ENCODE assay signal across 21 cellular contexts in the genomic region with DNA sequence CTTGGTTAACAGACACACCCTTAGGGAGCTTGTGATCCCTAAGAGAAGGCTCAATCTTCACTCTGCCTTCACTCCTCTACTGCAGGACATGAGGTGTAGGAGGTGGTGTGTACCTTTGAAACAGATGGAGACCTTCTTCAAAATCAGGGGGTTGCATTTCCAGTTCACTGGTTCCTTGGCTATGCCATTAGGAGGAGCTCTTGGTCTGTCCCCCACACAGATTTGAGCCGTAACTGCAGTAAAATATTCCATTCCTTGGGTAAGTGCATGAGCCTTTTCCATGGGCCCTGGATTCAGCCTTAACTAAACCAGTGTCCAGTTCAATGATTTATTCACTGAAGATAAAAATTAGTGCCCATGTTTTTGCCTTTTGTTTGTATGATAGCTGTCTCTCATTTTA.
A peak's percentile ranks its signal among the peaks of the same experiment; 100 is the strongest.
DNase-seq lines count a peak whose midpoint lies in the region; ATAC-seq and TF ChIP-seq lines count a peak whose summit lies in the region.
"Had no signal": no experiment of that assay in that cellular context is flagged by ENCODE, and none has a peak within 500 bp of the region (broad histone marks: within the 10 kb centered on the region; RNA-seq: fewer than 3 reads in every experiment).

No MANE protein-coding gene starts in this region.

- no peaks in the 10 kb centered on the region for H3K27me3 Mint-ChIP-seq in WTC11 (ENCODE audit: low read depth)
- H3K27me3 Mint-ChIP-seq in activated CD4-positive, alpha-beta memory T cell treated with anti-CD3 and anti-CD28 coated beads for 36 hours = no peaks in the 10 kb centered on the region
- H3K27me3 Mint-ChIP-seq: CD4-positive, alpha-beta T cell; effector memory CD8-positive, alpha-beta T cell; natural killer cell treated with Interleukin-12 subunit alpha and Interleukin-12 subunit beta and Interleukin-15 and Interleukin-18, amount 100 ng/mL, for 72 hours had no signal

- H3K9ac ChIP-seq in HCT116 (ENCODE audit: low read length) = no peak overlapping the region

- no peaks in the 10 kb centered on the region; the same call in 1 of the 2 replicates for H4K20me1 ChIP-seq in HCT116 (ENCODE audit: insufficient read depth)

- no peak for ATAC-seq in HCT116
- peak; percentile 88 for ATAC-seq in WTC11
- ATAC-seq in lower lobe of right lung = no peak
- ATAC-seq in GM18909 (IDR thresholded peaks at IDR 0.05; ENCODE audit: poor library complexity, unreplicated experiment) = no peak
- ATAC-seq: effector memory CD8-positive, alpha-beta T cell; left colon; natural killer cell treated with Interleukin-12 subunit alpha and Interleukin-12 subunit beta and Interleukin-15 and Interleukin-18, amount 100 ng/mL, for 72 hours had no signal

- POLR2A ChIA-PET in HCT116 (lab: Charles Lee) (no interaction called here), WTC11 (lab: Charles Lee) (no interaction called here)
- POLR2A ChIA-PET in activated CD4-positive, alpha-beta memory T cell treated with anti-CD3 and anti-CD28 coated beads for 36 hours (lab: Charles Lee) = interaction anchor here (0.6 kb wide), 1 partner anchor 12 kb away, joined by 3 read pairs; no protein-coding TSS in a partner anchor

- H3K4me3 Mint-ChIP-seq in WTC11 = no peak overlapping the region
- H3K4me3 Mint-ChIP-seq in activated CD4-positive, alpha-beta memory T cell treated with anti-CD3 and anti-CD28 coated beads for 36 hours = no peak overlapping the region
- H3K4me3 Mint-ChIP-seq: CD4-positive, alpha-beta T cell; effector memory CD8-positive, alpha-beta T cell; natural killer cell treated with Interleukin-12 subunit alpha and Interleukin-12 subunit beta and Interleukin-15 and Interleukin-18, amount 100 ng/mL, for 72 hours had no signal

- no peak for TF ChIP-seq POLR2A in HCT116 (IDR thresholded peaks at IDR 0.05; ENCODE audit: borderline replicate concordance, extremely low read depth, insufficient read depth, insufficient read length)

- no peaks in the 10 kb centered on the region for H3K9me3 ChIP-seq in HCT116 (ENCODE audit: control insufficient read depth in 1 of 2, insufficient read depth in 1 of 2, low read depth in 1 of 2, low read length in 2 of 2)
- H3K9me3 ChIP-seq in lower lobe of right lung = no peaks in the 10 kb centered on the region
- H3K9me3 ChIP-seq: esophagus squamous epithelium had no signal

- peak; percentile 4; the same call in 1 of the 2 replicates for TF ChIP-seq RAD21 in HCT116 (IDR thresholded peaks at IDR 0.05; ENCODE audit: low read depth)

- H3K4me3 ChIP-seq in AG09309 (ENCODE audit: control insufficient read depth, low read depth, low read length) (no peak overlapping the region), HCT116 (replicated peaks in 1 of 2; ENCODE audit: low read depth in 1 of 2, low read length in 2 of 2) (no peak overlapping the region), lower lobe of right lung (no peak overlapping the region)
- H3K4me3 ChIP-seq: esophagus squamous epithelium, SK-N-MC had no signal

- H3K36me3 ChIP-seq in HCT116 (ENCODE audit: control insufficient read depth in 1 of 2, insufficient read depth in 2 of 2, low read length in 2 of 2) (no peaks in the 10 kb centered on the region), lower lobe of right lung (peaks cover 13% of the 10 kb centered on the region)
- H3K36me3 ChIP-seq: WERI-Rb-1 had no signal

- peak; percentile 3 for TF ChIP-seq CTCF in AG09309 (IDR thresholded peaks at IDR 0.05; ENCODE audit: control insufficient read depth, insufficient read depth, low read depth, low read length, missing control alignments)
- no peak for TF ChIP-seq CTCF in HCT116 (IDR thresholded peaks at IDR 0.05 in 2 of 3, conservative IDR thresholded peaks at IDR 0.05 in 1 of 3; ENCODE audit: borderline replicate concordance in 1 of 3, insufficient read depth in 1 of 3, low read depth in 2 of 3, low read length in 2 of 3)
- no peak for TF ChIP-seq CTCF in WTC11 (IDR thresholded peaks at IDR 0.05)
- peak; percentile 43 for TF ChIP-seq CTCF in lower lobe of right lung (IDR thresholded peaks at IDR 0.05)

- CTCF ChIA-PET in HCT116 (lab: Charles Lee) (no interaction called here), WTC11 (lab: Charles Lee) (interaction anchor here (0.9 to 1.2 kb wide), 3 partner anchors 22 to 296 kb away, joined by 3 to 5 read pairs (median 3); no protein-coding TSS in a partner anchor)
- CTCF ChIA-PET in activated CD4-positive, alpha-beta memory T cell treated with anti-CD3 and anti-CD28 coated beads for 36 hours (lab: Charles Lee) = no interaction called here

- RAD21 ChIA-PET in HCT116 (lab: Charles Lee; ENCODE audit: low non-redundant PET in 1 of 2, low total read pairs in 2 of 2, uncharacterized antibody in 2 of 2, unreplicated experiment in 2 of 2) = no interaction called here

- intact Hi-C loops in HCT116 (cut with micrococcal nuclease) = no loop called here
- intact Hi-C loops in lower lobe of right lung (cut with DNase I) = no loop called here
- intact Hi-C loops in activated CD4-positive, alpha-beta memory T cell treated with anti-CD3 and anti-CD28 coated beads for 36 hours (cut with micrococcal nuclease) = no loop called here

- no peaks in the 10 kb centered on the region for H3K9me3 Mint-ChIP-seq in WTC11
- no peaks in the 10 kb centered on the region for H3K9me3 Mint-ChIP-seq in activated CD4-positive, alpha-beta memory T cell treated with anti-CD3 and anti-CD28 coated beads for 36 hours
- H3K9me3 Mint-ChIP-seq: CD4-positive, alpha-beta T cell; effector memory CD8-positive, alpha-beta T cell; natural killer cell treated with Interleukin-12 subunit alpha and Interleukin-12 subunit beta and Interleukin-15 and Interleukin-18, amount 100 ng/mL, for 72 hours had no signal

- H3K36me3 Mint-ChIP-seq in WTC11 = no peaks in the 10 kb centered on the region
- peaks cover 16% of the 10 kb centered on the region for H3K36me3 Mint-ChIP-seq in activated CD4-positive, alpha-beta memory T cell treated with anti-CD3 and anti-CD28 coated beads for 36 hours

- H3K27me3 ChIP-seq in HCT116 (ENCODE audit: insufficient read depth, low read length) = no peaks in the 10 kb centered on the region
- no peaks in the 10 kb centered on the region for H3K27me3 ChIP-seq in lower lobe of right lung (ENCODE audit: low read depth)
- H3K27me3 ChIP-seq: esophagus squamous epithelium had no signal

- H3K4me2 ChIP-seq in HCT116 (ENCODE audit: low read length) = no peak overlapping the region

- H3K4me1 ChIP-seq in HCT116 (ENCODE audit: control insufficient read depth in 1 of 2, insufficient read depth in 2 of 2, low read length in 2 of 2) (no peaks in the 10 kb centered on the region), lower lobe of right lung (no peaks in the 10 kb centered on the region)
- H3K4me1 ChIP-seq: esophagus squamous epithelium had no signal

- no peak overlapping the region for H3K27ac ChIP-seq in HCT116 (ENCODE audit: low read depth, low read length)
- no peak overlapping the region for H3K27ac ChIP-seq in lower lobe of right lung
- H3K27ac ChIP-seq: esophagus squamous epithelium, SK-N-MC, WERI-Rb-1 had no signal

- DNase-seq in AG09309 (ENCODE audit: low read depth) (no peak), HCT116 (ENCODE audit: low read depth, low spot score) (no peak), WTC11 (ENCODE audit: low spot score) (peak; percentile 18), lower lobe of right lung (no peak), germinal center (ENCODE audit: low spot score) (no peak)
- no peak for DNase-seq in activated CD4-positive, alpha-beta memory T cell treated with anti-CD3 and anti-CD28 coated beads for 36 hours
- DNase-seq: activated CD4-positive, alpha-beta T cell treated with anti-CD3 and anti-CD28 coated beads, Interleukin-2, amount 50 U/mL, for 1 hour; activated CD8-positive, alpha-beta memory T cell treated with anti-CD3 and anti-CD28 coated beads, Interleukin-2, amount 50 U/mL, for 48 hours; activated effector memory CD4-positive, alpha-beta T cell treated with Interleukin-2 at 50 U/mL for 16 hours; CD4-positive, alpha-beta T cell; effector memory CD8-positive, alpha-beta T cell; esophagus squamous epithelium; left colon; MM.1S; NCI-H1694 treated with DMSO at 0.1 percent for 48 hours; NK-92 treated with Interleukin-12 subunit alpha and Interleukin-12 subunit beta, amount 100 ng/mL, for 24 hours; posterior cingulate gyrus; WERI-Rb-1 had no signal

- H3K9me2 ChIP-seq in HCT116 (ENCODE audit: insufficient read depth) = no peaks in the 10 kb centered on the region

- no TSS peak for BruUV-seq in HCT116 (replicated peaks; lab: Mats Ljungman, UMichigan)

- H3K27ac Mint-ChIP-seq in WTC11 = no peak overlapping the region
- no peak overlapping the region for H3K27ac Mint-ChIP-seq in activated CD4-positive, alpha-beta memory T cell treated with anti-CD3 and anti-CD28 coated beads for 36 hours
- H3K27ac Mint-ChIP-seq: CD4-positive, alpha-beta T cell; effector memory CD8-positive, alpha-beta T cell; natural killer cell treated with Interleukin-12 subunit alpha and Interleukin-12 subunit beta and Interleukin-15 and Interleukin-18, amount 100 ng/mL, for 72 hours had no signal

- no peaks in the 10 kb centered on the region for H3K4me1 Mint-ChIP-seq in WTC11
- H3K4me1 Mint-ChIP-seq in activated CD4-positive, alpha-beta memory T cell treated with anti-CD3 and anti-CD28 coated beads for 36 hours (ENCODE audit: low read depth) = no peaks in the 10 kb centered on the region

- H2AFZ ChIP-seq in HCT116 (ENCODE audit: low read depth, low read length, poor library complexity, severe bottlenecking) = no peak overlapping the region

- no peaks in the 10 kb centered on the region for H3K79me2 ChIP-seq in HCT116 (ENCODE audit: insufficient read depth, low read length)

TF ChIP-seq in WTC11, 78 proteins besides CTCF, POLR2A, EP300 and RAD21 (continues in another document):
- TF ChIP-seq, protein P1, sequence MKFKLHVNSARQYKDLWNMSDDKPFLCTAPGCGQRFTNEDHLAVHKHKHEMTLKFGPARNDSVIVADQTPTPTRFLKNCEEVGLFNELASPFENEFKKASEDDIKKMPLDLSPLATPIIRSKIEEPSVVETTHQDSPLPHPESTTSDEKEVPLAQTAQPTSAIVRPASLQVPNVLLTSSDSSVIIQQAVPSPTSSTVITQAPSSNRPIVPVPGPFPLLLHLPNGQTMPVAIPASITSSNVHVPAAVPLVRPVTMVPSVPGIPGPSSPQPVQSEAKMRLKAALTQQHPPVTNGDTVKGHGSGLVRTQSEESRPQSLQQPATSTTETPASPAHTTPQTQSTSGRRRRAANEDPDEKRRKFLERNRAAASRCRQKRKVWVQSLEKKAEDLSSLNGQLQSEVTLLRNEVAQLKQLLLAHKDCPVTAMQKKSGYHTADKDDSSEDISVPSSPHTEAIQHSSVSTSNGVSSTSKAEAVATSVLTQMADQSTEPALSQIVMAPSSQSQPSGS (CRISPR knock-in tag; IDR thresholded peaks at IDR 0.05; ENCODE audit: borderline replicate concordance, low read depth) = no peak

Comparison
In these comparisons a context has a peak if more than half of its experiments do, and no peak if none do; other contexts are left out.
1. CTCF ChIP-seq: peak in AG09309 (single experiment) and lower lobe of right lung (single experiment); none in HCT116 (0 of 3) and WTC11 (single experiment).